ENCODE assay signal across 13 cellular contexts in the genomic region with DNA sequence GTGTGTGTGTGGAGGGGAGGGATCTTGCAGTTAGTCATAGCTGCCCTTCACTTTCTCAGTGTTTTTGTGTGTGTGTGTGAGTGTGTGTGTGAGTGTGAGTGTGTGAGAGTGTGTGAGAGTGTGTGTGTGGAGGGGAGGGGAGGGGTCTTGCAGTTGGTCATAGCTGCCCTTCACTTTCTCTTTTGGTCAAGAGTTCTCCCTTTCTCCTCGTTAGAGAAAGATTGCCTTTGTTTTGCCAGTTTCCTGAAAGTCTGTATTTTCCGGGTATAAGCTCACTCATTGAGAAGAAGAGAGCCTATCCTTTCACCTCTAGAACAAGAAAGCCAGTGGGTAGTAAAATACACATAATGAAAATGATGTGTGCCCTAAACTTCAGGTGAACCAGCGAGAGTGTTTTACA.
"Had no signal": no experiment of that assay in that cellular context is flagged by ENCODE, and none has a peak within 500 bp of the region (broad histone marks: within the 10 kb centered on the region; RNA-seq: fewer than 3 reads in every experiment).

No MANE protein-coding gene starts in this region.

- H3K27me3 ChIP-seq: heart right ventricle, tibial artery had no signal

- DNase-seq: activated CD4-positive, alpha-beta T cell treated with anti-CD3 and anti-CD28 coated beads, Interleukin-2, amount 50 U/mL, for 4 hours; activated CD4-positive, CD25-positive, alpha-beta regulatory T cell; activated naive CD4-positive, alpha-beta T cell treated with Interleukin-2 at 50 U/mL for 16 hours; endodermal cell; erythroblast; heart right ventricle; natural killer cell; stimulated activated CD4-positive, alpha-beta T cell treated with anti-CD3 and anti-CD28 coated beads, Interleukin-2, amount 100 ng/mL, for 48 hours; SW 1271; tibial artery had no signal

- H3K9me3 ChIP-seq: gastroesophageal sphincter, tibial artery had no signal

- H3K27ac ChIP-seq: gastroesophageal sphincter, tibial artery had no signal

- H3K36me3 ChIP-seq: gastroesophageal sphincter, heart right ventricle, tibial artery had no signal

- ATAC-seq: activated T-helper 17 cell treated with anti-CD3 and anti-CD28 coated beads, Interleukin-2, amount 50 U/mL, for 72 hours; gastroesophageal sphincter; natural killer cell; stimulated activated memory B cell treated with anti-CD40 and anti-IgM and Interleukin-4, amounts not matched to agents 10 μg/mL and 1 μg/mL and 100 μg/mL, for 72 hours had no signal

- H3K4me3 ChIP-seq: gastroesophageal sphincter, heart right ventricle, tibial artery had no signal
